23 cellular contexts compared by ENCODE assay signal in the genomic region with DNA sequence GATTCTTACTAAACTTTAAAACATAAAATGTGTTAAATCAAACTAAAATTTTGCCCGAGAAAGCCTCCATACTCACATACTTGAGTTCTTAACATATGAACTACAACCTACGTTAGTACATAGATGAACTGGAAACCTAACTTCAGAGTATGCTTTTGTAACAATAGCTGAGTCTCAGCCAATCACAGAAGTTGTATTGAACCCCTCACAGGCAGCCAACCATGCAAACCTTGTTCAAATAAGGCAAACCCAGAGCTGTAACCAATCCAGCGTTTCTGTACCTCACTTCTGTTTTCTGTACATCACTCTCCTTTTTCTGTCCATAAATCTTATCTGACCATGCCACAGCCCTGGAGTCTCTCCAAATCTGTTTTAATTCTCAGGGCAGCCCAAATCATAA.
"Had no signal": no experiment of that assay in that cellular context is flagged by ENCODE, and none has a peak within 500 bp of the region (broad histone marks: within the 10 kb centered on the region; RNA-seq: fewer than 3 reads in every experiment).

No MANE protein-coding gene starts in this region.

- H3K36me3 ChIP-seq: gastrocnemius medialis, prostate gland, right atrium auricular region, thyroid gland had no signal

- H3K27ac ChIP-seq: gastrocnemius medialis, prostate gland, right atrium auricular region, thyroid gland had no signal

- DNase-seq: cortex of kidney; effector memory CD8-positive, alpha-beta T cell; foreskin fibroblast; gastrocnemius medialis; head of caudate nucleus; natural killer cell; stimulated activated CD4-positive, alpha-beta T cell treated with anti-CD3 and anti-CD28 coated beads, Interleukin-12 subunit alpha, Interleukin-12 subunit beta, amount 100 ng/mL, for 4 hours; stimulated activated CD4-positive, alpha-beta T cell treated with anti-CD3 and anti-CD28 coated beads, Interleukin-1b, Interleukin-23, amount 100 ng/mL, for 48 hours; stimulated activated CD4-positive, alpha-beta T cell treated with anti-CD3 and anti-CD28 coated beads, Interleukin-4, amount 100 ng/mL, for 1 hour; stimulated activated CD8-positive, alpha-beta memory T cell treated with anti-CD3 and anti-CD28 coated beads, Interleukin-4, amount 100 ng/mL, for 48 hours; stimulated activated naive CD4-positive, alpha-beta T cell; stimulated activated naive CD8-positive, alpha-beta T cell treated with anti-CD3 and anti-CD28 coated beads, Interleukin-15, amount 100 ng/mL, for 72 hours; thyroid gland; trophoblast cell had no signal

- H3K4me2 ChIP-seq: smooth muscle cell had no signal

- H3K9me3 ChIP-seq: gastrocnemius medialis, prostate gland, right atrium auricular region, thyroid gland had no signal

- H3K4me3 ChIP-seq: gastrocnemius medialis, lung, prostate gland, right atrium auricular region, smooth muscle cell, thyroid gland had no signal

- ATAC-seq: effector memory CD8-positive, alpha-beta T cell; esophagus mucosa; gastrocnemius medialis; left lobe of liver; natural killer cell; sciatic nerve; stimulated activated naive CD8-positive, alpha-beta T cell treated with anti-CD3 and anti-CD28 coated beads, Interleukin-15, amount 100 ng/mL, for 72 hours had no signal

- FAIRE-seq: endometrium, keratinocyte had no signal

- H3K4me1 ChIP-seq: gastrocnemius medialis, prostate gland, thyroid gland had no signal

- H3K27me3 ChIP-seq: gastrocnemius medialis, right atrium auricular region, thyroid gland had no signal
